16 cellular contexts compared by ENCODE assay signal in genomic region chr4:155530290-155530689, GRCh38.
"Had no signal": no experiment of that assay in that cellular context is flagged by ENCODE, and none has a peak within 500 bp of the region (broad histone marks: within the 10 kb centered on the region; RNA-seq: fewer than 3 reads in every experiment).

No MANE protein-coding gene starts in this region.

- H3K4me1 Mint-ChIP-seq: activated CD4-positive, alpha-beta T cell treated with anti-CD3 and anti-CD28 coated beads, Interleukin-2, amount 10 ng/mL, durations not matched to agents 24 days and 14 days; nephron progenitor cell; stimulated activated naive B cell treated with anti-CD40 and anti-IgM and Interleukin-4, amounts not matched to agents 10 μg/mL and 1 μg/mL and 100 μg/mL, for 72 hours had no signal

- H3K27me3 Mint-ChIP-seq: activated CD4-positive, alpha-beta T cell treated with anti-CD3 and anti-CD28 coated beads, Interleukin-2, amount 10 ng/mL, durations not matched to agents 24 days and 14 days; stimulated activated naive B cell treated with anti-CD40 and anti-IgM and Interleukin-4, amounts not matched to agents 10 μg/mL and 1 μg/mL and 100 μg/mL, for 72 hours; type B pancreatic cell had no signal

- FAIRE-seq: colon had no signal

- H3K27ac Mint-ChIP-seq: activated CD4-positive, alpha-beta T cell treated with anti-CD3 and anti-CD28 coated beads, Interleukin-2, amount 10 ng/mL, durations not matched to agents 24 days and 14 days; activated naive CD8-positive, alpha-beta T cell treated with anti-CD3 and anti-CD28 coated beads, Interleukin-2, amount 50 U/mL, for 24 hours; activated T-helper 1 cell treated with anti-CD3 and anti-CD28 coated beads, Interleukin-12 subunit alpha, Interleukin-12 subunit beta, Interleukin-2, Interleukin-4 antibody, amounts not matched to agents 30 ng/mL and 10 ng/mL and 1 ng/mL, durations not matched to agents 14 hours and 24 hours and 36 hours; nephron progenitor cell; stimulated activated naive B cell treated with anti-CD40 and anti-IgM and Interleukin-4, amounts not matched to agents 10 μg/mL and 1 μg/mL and 100 μg/mL, for 72 hours; type B pancreatic cell; WTC11 had no signal

- DNase-seq: activated CD4-positive, alpha-beta T cell treated with anti-CD3 and anti-CD28 coated beads, Interleukin-2, amount 10 ng/mL, durations not matched to agents 24 days and 14 days; activated naive CD4-positive, alpha-beta T cell; activated naive CD8-positive, alpha-beta T cell treated with anti-CD3 and anti-CD28 coated beads, Interleukin-2, amount 50 U/mL, for 24 hours; effector CD4-positive, alpha-beta T cell; gastrocnemius medialis; nephron progenitor cell; stimulated activated CD4-positive, alpha-beta T cell treated with anti-CD3 and anti-CD28 coated beads, Interleukin-2, amount 100 ng/mL, for 24 hours; stimulated activated naive B cell treated with anti-CD40 and anti-IgM and Interleukin-4, amounts not matched to agents 10 μg/mL and 1 μg/mL and 100 μg/mL, for 72 hours; substantia nigra had no signal

- H3K36me3 ChIP-seq: ascending aorta, cardiac muscle cell, gastrocnemius medialis had no signal

- H3K9me3 Mint-ChIP-seq: activated CD4-positive, alpha-beta T cell treated with anti-CD3 and anti-CD28 coated beads, Interleukin-2, amount 10 ng/mL, durations not matched to agents 24 days and 14 days; activated naive CD8-positive, alpha-beta T cell treated with anti-CD3 and anti-CD28 coated beads, Interleukin-2, amount 50 U/mL, for 24 hours; activated T-helper 1 cell treated with anti-CD3 and anti-CD28 coated beads, Interleukin-12 subunit alpha, Interleukin-12 subunit beta, Interleukin-2, Interleukin-4 antibody, amounts not matched to agents 30 ng/mL and 10 ng/mL and 1 ng/mL, durations not matched to agents 14 hours and 24 hours and 36 hours; nephron progenitor cell; stimulated activated naive B cell treated with anti-CD40 and anti-IgM and Interleukin-4, amounts not matched to agents 10 μg/mL and 1 μg/mL and 100 μg/mL, for 72 hours; type B pancreatic cell; WTC11 had no signal

- H3K27me3 ChIP-seq: ascending aorta, cardiac muscle cell, gastrocnemius medialis had no signal

- H3K4me3 Mint-ChIP-seq: activated CD4-positive, alpha-beta T cell treated with anti-CD3 and anti-CD28 coated beads, Interleukin-2, amount 10 ng/mL, durations not matched to agents 24 days and 14 days; activated naive CD8-positive, alpha-beta T cell treated with anti-CD3 and anti-CD28 coated beads, Interleukin-2, amount 50 U/mL, for 24 hours; activated T-helper 1 cell treated with anti-CD3 and anti-CD28 coated beads, Interleukin-12 subunit alpha, Interleukin-12 subunit beta, Interleukin-2, Interleukin-4 antibody, amounts not matched to agents 30 ng/mL and 10 ng/mL and 1 ng/mL, durations not matched to agents 14 hours and 24 hours and 36 hours; nephron progenitor cell; stimulated activated naive B cell treated with anti-CD40 and anti-IgM and Interleukin-4, amounts not matched to agents 10 μg/mL and 1 μg/mL and 100 μg/mL, for 72 hours; type B pancreatic cell; WTC11 had no signal

- H3K27ac ChIP-seq: ascending aorta, cardiac muscle cell, gastrocnemius medialis had no signal

- H3K4me3 ChIP-seq: ascending aorta, cardiac muscle cell, gastrocnemius medialis had no signal

- H3K9me3 ChIP-seq: ascending aorta, gastrocnemius medialis had no signal

- H3K36me3 Mint-ChIP-seq: stimulated activated naive B cell treated with anti-CD40 and anti-IgM and Interleukin-4, amounts not matched to agents 10 μg/mL and 1 μg/mL and 100 μg/mL, for 72 hours; type B pancreatic cell; WTC11 had no signal

- ATAC-seq: activated naive CD8-positive, alpha-beta T cell treated with anti-CD3 and anti-CD28 coated beads, Interleukin-2, amount 50 U/mL, for 24 hours; gastrocnemius medialis; sciatic nerve; stimulated activated naive B cell treated with anti-CD40 and anti-IgM and Interleukin-4, amounts not matched to agents 10 μg/mL and 1 μg/mL and 100 μg/mL, for 72 hours; WTC11 had no signal
